ENCODE assay signal across 25 cellular contexts in genomic region chr1:59643526-59643925, GRCh38.
DNase-seq lines count a peak whose midpoint lies in the region; ATAC-seq, FAIRE-seq and TF ChIP-seq lines count a peak whose summit lies in the region.
"Had no signal": no experiment of that assay in that cellular context is flagged by ENCODE, and none has a peak within 500 bp of the region (broad histone marks: within the 10 kb centered on the region; RNA-seq: fewer than 3 reads in every experiment).

No MANE protein-coding gene starts in this region.

- no peaks in the 10 kb centered on the region for H3K79me2 ChIP-seq in HepG2 (ENCODE audit: insufficient read depth, low read length)

- no peaks in the 10 kb centered on the region for H3K36me3 ChIP-seq in HepG2 (replicated peaks in 1 of 2; ENCODE audit: control insufficient read depth in 1 of 2, insufficient read depth in 2 of 2, low read length in 2 of 2)
- H3K36me3 ChIP-seq in right lobe of liver: peaks cover 0 to 13% (median 0%) of the 10 kb centered on the region in 4 donors
- H3K36me3 ChIP-seq: BLaER1 had no signal

- POLR2A ChIA-PET in HepG2 (lab: Yijun Ruan, JAX): no interaction called here

- TF ChIP-seq CTCF in HepG2 (CRISPR knock-in tag; IDR thresholded peaks at IDR 0.05): no peak
- TF ChIP-seq CTCF in right lobe of liver (IDR thresholded peaks at IDR 0.05): no peak
- no peak for TF ChIP-seq CTCF in mesothelial cell of epicardium (IDR thresholded peaks at IDR 0.05; ENCODE audit: unreplicated experiment)
- no peak for TF ChIP-seq CTCF in osteocyte (IDR thresholded peaks at IDR 0.05)
- TF ChIP-seq CTCF in GM10266 (IDR thresholded peaks at IDR 0.05; ENCODE audit: control insufficient read depth, insufficient read depth, low read depth, missing control alignments): no peak

- H3K9me3 Mint-ChIP-seq in mesothelial cell of epicardium (peaks cover 7% of the 10 kb centered on the region), osteocyte (ENCODE audit: unreplicated experiment) (no peaks in the 10 kb centered on the region)
- H3K9me3 Mint-ChIP-seq: CD8-positive, alpha-beta T cell had no signal

- H3K4me1 ChIP-seq in HepG2 (ENCODE audit: insufficient read depth, low read length): peaks cover 79% of the 10 kb centered on the region
- no peaks in the 10 kb centered on the region for H3K4me1 ChIP-seq in right lobe of liver
- H3K4me1 ChIP-seq: BLaER1, Caco-2 had no signal

- no peak for DNase-seq in HepG2 (ENCODE audit: low spot score)
- DNase-seq in right lobe of liver: no peak
- DNase-seq in fibroblast of gingiva (ENCODE audit: low read depth): peak; percentile 58
- no peak for DNase-seq in mesothelial cell of epicardium (ENCODE audit: low spot score in 2 of 2, unreplicated experiment in 2 of 2)
- no peak for DNase-seq in osteocyte (ENCODE audit: extremely low spot score, unreplicated experiment)
- DNase-seq in DMS153 treated with DMSO at 0.1 percent for 48 hours (lab: John Stamatoyannopoulos, UW; ENCODE audit: unreplicated experiment): no peak
- no peak for DNase-seq in GM10266 (ENCODE audit: extremely low spot score)
- DNase-seq: Caco-2; CD4-positive, CD25-positive, alpha-beta regulatory T cell; CD8-positive, alpha-beta T cell; DMS153; DMS79; EL; GDM1; H9 had no signal

- no peak overlapping the region for H3K27ac ChIP-seq in HepG2 (ENCODE audit: extremely low read length, insufficient read depth, low read length)
- no peak overlapping the region for H3K27ac ChIP-seq in right lobe of liver
- H3K27ac ChIP-seq: 22Rv1, BLaER1, C4-2B had no signal

- TF ChIP-seq POLR2A in HepG2 (IDR thresholded peaks at IDR 0.05; ENCODE audit: insufficient read depth in 1 of 2, low read depth in 2 of 2, low read length in 2 of 2) (no peak), right lobe of liver (IDR thresholded peaks at IDR 0.05) (no peak)

- H4K20me1 ChIP-seq in HepG2 (ENCODE audit: insufficient read depth, low read length): no peaks in the 10 kb centered on the region
- H4K20me1 ChIP-seq: BLaER1 had no signal

- no peaks in the 10 kb centered on the region for H3K9me3 ChIP-seq in HepG2 (ENCODE audit: low read length)
- no peaks in the 10 kb centered on the region for H3K9me3 ChIP-seq in right lobe of liver
- H3K9me3 ChIP-seq: BLaER1, Caco-2 had no signal

- H3K4me1 Mint-ChIP-seq in mesothelial cell of epicardium (peaks cover 54% of the 10 kb centered on the region), osteocyte (ENCODE audit: unreplicated experiment) (peaks cover 34% of the 10 kb centered on the region)
- H3K4me1 Mint-ChIP-seq: B cell; CD4-positive, CD25-positive, alpha-beta regulatory T cell; GM23338 had no signal

- intact Hi-C loops in HepG2 (cut with micrococcal nuclease; ENCODE audit: unreplicated experiment) (no loop called here), right lobe of liver (cut with DNase I) (no loop called here)

- no peaks in the 10 kb centered on the region for H3K27me3 Mint-ChIP-seq in mesothelial cell of epicardium (ENCODE audit: low read depth)
- H3K27me3 Mint-ChIP-seq in osteocyte (ENCODE audit: unreplicated experiment): no peaks in the 10 kb centered on the region
- H3K27me3 Mint-ChIP-seq: B cell; CD4-positive, CD25-positive, alpha-beta regulatory T cell had no signal

- 64% methylated on average over 1 of the region's 1 CpG for WGBS in HepG2 (ENCODE audit: low lambda C conversion rate)
- 100% methylated on average over 1 of the region's 1 CpG for WGBS in right lobe of liver (ENCODE audit: insufficient coverage, low coverage, low lambda C conversion rate, missing lambda C conversion rate)

- no peak for TF ChIP-seq EP300 in HepG2 (IDR thresholded peaks at IDR 0.05; ENCODE audit: low read depth in 2 of 2, low read length in 2 of 2)
- TF ChIP-seq EP300 in HepG2 (CRISPR knock-in tag; IDR thresholded peaks at IDR 0.05; ENCODE audit: borderline replicate concordance): no peak

- H3K36me3 Mint-ChIP-seq in mesothelial cell of epicardium: peaks cover 8% of the 10 kb centered on the region
- peaks cover 4% of the 10 kb centered on the region for H3K36me3 Mint-ChIP-seq in osteocyte (ENCODE audit: unreplicated experiment)
- H3K36me3 Mint-ChIP-seq: CD4-positive, CD25-positive, alpha-beta regulatory T cell; CD8-positive, alpha-beta T cell had no signal

- H3K9ac ChIP-seq in HepG2 (ENCODE audit: insufficient read depth, low read depth, low read length): no peak overlapping the region
- H3K9ac ChIP-seq: BLaER1 had no signal

- FAIRE-seq in HepG2 (lab: Jason Lieb, UNC): no peak
- FAIRE-seq: A204.1, GM12891, GM18507 had no signal

- H3K4me2 ChIP-seq in HepG2 (ENCODE audit: low read depth, low read length): peak overlapping the region; percentile 10; the same call in 1 of the 2 replicates
- H3K4me2 ChIP-seq: BLaER1, GM23338 had no signal

- in situ Hi-C loops in HepG2 (cut with HindIII; ENCODE audit: extremely low pct_ligation_motif_present, low pct_unique_long_range_greater_than_20kb): no loop called here

- H3K27ac Mint-ChIP-seq in mesothelial cell of epicardium (peak overlapping the region; percentile 95), osteocyte (ENCODE audit: unreplicated experiment) (peak overlapping the region; percentile 58)
- H3K27ac Mint-ChIP-seq: B cell; CD4-positive, CD25-positive, alpha-beta regulatory T cell; CD8-positive, alpha-beta T cell; GM23338; H9 had no signal

- no peak overlapping the region for H3K4me3 Mint-ChIP-seq in mesothelial cell of epicardium
- H3K4me3 Mint-ChIP-seq in osteocyte (ENCODE audit: unreplicated experiment): no peak overlapping the region
- H3K4me3 Mint-ChIP-seq: B cell; CD4-positive, CD25-positive, alpha-beta regulatory T cell; CD8-positive, alpha-beta T cell; GM23338; H9 had no signal

- TF ChIP-seq RAD21 in HepG2 (CRISPR knock-in tag; IDR thresholded peaks at IDR 0.05): no peak

- H3K27me3 ChIP-seq in HepG2 (ENCODE audit: control insufficient read depth in 1 of 2, insufficient read depth in 2 of 2, low read length in 2 of 2) (no peaks in the 10 kb centered on the region), right lobe of liver (no peaks in the 10 kb centered on the region)
- H3K27me3 ChIP-seq: BLaER1 had no signal

- CTCF ChIA-PET in HepG2 (lab: Yijun Ruan, JAX; ENCODE audit: low intra/inter-chr PET ratio, low total read pairs): no interaction called here

- no TSS peak for BruUV-seq in HepG2 (replicated peaks; lab: Mats Ljungman, UMichigan)

- ATAC-seq in HepG2 (no peak), right lobe of liver (no peak), HG03521 (IDR thresholded peaks at IDR 0.05; ENCODE audit: unreplicated experiment) (no peak)
- ATAC-seq: CD8-positive, alpha-beta T cell; GM23338; HCT116 had no signal

- no peak overlapping the region for H2AFZ ChIP-seq in HepG2 (ENCODE audit: low read length)
- H2AFZ ChIP-seq: GM23338 had no signal

- no peak overlapping the region for H3K4me3 ChIP-seq in HepG2 (replicated peaks in 1 of 3; ENCODE audit: insufficient read depth in 1 of 3, low read depth in 2 of 3, low read length in 3 of 3)
- no peak overlapping the region for H3K4me3 ChIP-seq in right lobe of liver
- H3K4me3 ChIP-seq: BLaER1, GM23338 had no signal

TF ChIP-seq in HepG2, 621 proteins besides CTCF, POLR2A, EP300 and RAD21:
- TF ChIP-seq ZNF235 (CRISPR knock-in tag; IDR thresholded peaks at IDR 0.05; ENCODE audit: borderline replicate concordance) (no peak), MTA1 (CRISPR knock-in tag; IDR thresholded peaks at IDR 0.05; ENCODE audit: borderline replicate concordance) (no peak), ZNF101 (CRISPR knock-in tag; IDR thresholded peaks at IDR 0.05; ENCODE audit: borderline replicate concordance, low read depth) (no peak), KLF15 (CRISPR knock-in tag; IDR thresholded peaks at IDR 0.05; ENCODE audit: borderline replicate concordance) (no peak), ZNF335 (CRISPR knock-in tag; IDR thresholded peaks at IDR 0.05) (no peak)
- TF ChIP-seq, protein P1, sequence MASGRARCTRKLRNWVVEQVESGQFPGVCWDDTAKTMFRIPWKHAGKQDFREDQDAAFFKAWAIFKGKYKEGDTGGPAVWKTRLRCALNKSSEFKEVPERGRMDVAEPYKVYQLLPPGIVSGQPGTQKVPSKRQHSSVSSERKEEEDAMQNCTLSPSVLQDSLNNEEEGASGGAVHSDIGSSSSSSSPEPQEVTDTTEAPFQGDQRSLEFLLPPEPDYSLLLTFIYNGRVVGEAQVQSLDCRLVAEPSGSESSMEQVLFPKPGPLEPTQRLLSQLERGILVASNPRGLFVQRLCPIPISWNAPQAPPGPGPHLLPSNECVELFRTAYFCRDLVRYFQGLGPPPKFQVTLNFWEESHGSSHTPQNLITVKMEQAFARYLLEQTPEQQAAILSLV (CRISPR knock-in tag; IDR thresholded peaks at IDR 0.05; ENCODE audit: borderline replicate concordance): no peak
